In genomic region chr17:36921131-36921851, GRCh38 we compare ENCODE assay signal across 9 cellular contexts. TPM values are rescaled to one million over a fixed set of nuclear protein-coding genes. Genes with fewer than 3 reads are reported as not detected.
DNase-seq lines count a peak whose midpoint lies in the region; ATAC-seq and TF ChIP-seq lines count a peak whose summit lies in the region.
"Had no signal": no experiment of that assay in that cellular context is flagged by ENCODE, and none has a peak within 500 bp of the region (broad histone marks: within the 10 kb centered on the region; RNA-seq: fewer than 3 reads in every experiment).

No MANE protein-coding gene starts in this region.

- peak; percentile 72 for ATAC-seq in activated CD8-positive, alpha-beta memory T cell treated with anti-CD3 and anti-CD28 coated beads, Interleukin-2, amount 10 ng/mL, durations not matched to agents 7 days and 5 days
- no peak for ATAC-seq in HG02884 (IDR thresholded peaks at IDR 0.05; ENCODE audit: unreplicated experiment)
- ATAC-seq: stimulated activated memory B cell treated with anti-CD40 and anti-IgM and Interleukin-4, amounts not matched to agents 10 μg/mL and 1 μg/mL and 100 μg/mL, for 72 hours had no signal

- peaks cover 9% of the 10 kb centered on the region for H3K27me3 ChIP-seq in hepatocyte

- H4K20me1 ChIP-seq in hepatocyte (ENCODE audit: insufficient read depth, poor library complexity, severe bottlenecking) = no peaks in the 10 kb centered on the region

- no peaks in the 10 kb centered on the region for H3K79me2 ChIP-seq in hepatocyte

- no peak overlapping the region for H3K4me3 ChIP-seq in hepatocyte

- H3K9me2 ChIP-seq in hepatocyte (replicated peaks; ENCODE audit: insufficient read depth) = no peaks in the 10 kb centered on the region

- CTCF ChIA-PET in activated CD8-positive, alpha-beta memory T cell treated with anti-CD3 and anti-CD28 coated beads, Interleukin-2, amount 10 ng/mL, durations not matched to agents 7 days and 5 days (lab: Charles Lee) = no interaction called here

- no peak overlapping the region for H2AFZ ChIP-seq in hepatocyte

- no peaks in the 10 kb centered on the region for H3K36me3 ChIP-seq in hepatocyte (replicated peaks; ENCODE audit: insufficient read depth, low read depth)

- peak; percentile 83 for DNase-seq in LoVo (ENCODE audit: low spot score)
- peak; percentile 65 for DNase-seq in activated CD8-positive, alpha-beta memory T cell treated with anti-CD3 and anti-CD28 coated beads, Interleukin-2, amount 10 ng/mL, durations not matched to agents 7 days and 5 days
- peak; percentile 75 for DNase-seq in hepatocyte (ENCODE audit: low spot score)
- DNase-seq in stimulated activated CD4-positive, alpha-beta T cell treated with anti-CD3 and anti-CD28 coated beads, TNF-alpha, amount 100 ng/mL, for 4 hours (ENCODE audit: low read depth in 3 of 3) = peak in 2 of 3 experiments; percentile 27 to 38
- DNase-seq in CD14-positive monocyte (ENCODE audit: low spot score) = no peak
- no peak for DNase-seq in NCI-H1105 treated with DMSO at 0.1 percent for 48 hours (lab: John Stamatoyannopoulos, UW)

- H3K4me1 Mint-ChIP-seq in activated CD8-positive, alpha-beta memory T cell treated with anti-CD3 and anti-CD28 coated beads, Interleukin-2, amount 10 ng/mL, durations not matched to agents 7 days and 5 days = peaks cover 9% of the 10 kb centered on the region
- peaks cover 5% of the 10 kb centered on the region for H3K4me1 Mint-ChIP-seq in CD14-positive monocyte
- H3K4me1 Mint-ChIP-seq: stimulated activated memory B cell treated with anti-CD40 and anti-IgM and Interleukin-4, amounts not matched to agents 10 μg/mL and 1 μg/mL and 100 μg/mL, for 72 hours had no signal

- no peak overlapping the region for H3K27ac Mint-ChIP-seq in activated CD8-positive, alpha-beta memory T cell treated with anti-CD3 and anti-CD28 coated beads, Interleukin-2, amount 10 ng/mL, durations not matched to agents 7 days and 5 days
- H3K27ac Mint-ChIP-seq in CD14-positive monocyte = no peak overlapping the region
- H3K27ac Mint-ChIP-seq: stimulated activated memory B cell treated with anti-CD40 and anti-IgM and Interleukin-4, amounts not matched to agents 10 μg/mL and 1 μg/mL and 100 μg/mL, for 72 hours had no signal

- peaks cover 16% of the 10 kb centered on the region for H3K4me1 ChIP-seq in hepatocyte (ENCODE audit: insufficient read depth)

- peak overlapping the region; percentile 46 for H3K27ac ChIP-seq in hepatocyte
- H3K27ac ChIP-seq: VCaP had no signal

- H3K4me3 Mint-ChIP-seq in activated CD8-positive, alpha-beta memory T cell treated with anti-CD3 and anti-CD28 coated beads, Interleukin-2, amount 10 ng/mL, durations not matched to agents 7 days and 5 days = no peak overlapping the region
- peak overlapping the region in 1 of 2 donors; percentile 72 for H3K4me3 Mint-ChIP-seq in CD14-positive monocyte
- H3K4me3 Mint-ChIP-seq: stimulated activated memory B cell treated with anti-CD40 and anti-IgM and Interleukin-4, amounts not matched to agents 10 μg/mL and 1 μg/mL and 100 μg/mL, for 72 hours had no signal

- 57% methylated on average over 7 of the region's 7 CpGs for WGBS in hepatocyte (ENCODE audit: low lambda C conversion rate, missing lambda C conversion rate)

- peaks cover 40% of the 10 kb centered on the region for H3K27me3 Mint-ChIP-seq in activated CD8-positive, alpha-beta memory T cell treated with anti-CD3 and anti-CD28 coated beads, Interleukin-2, amount 10 ng/mL, durations not matched to agents 7 days and 5 days
- peaks cover 47 to 76% (median 49%) of the 10 kb centered on the region in 3 donors for H3K27me3 Mint-ChIP-seq in CD14-positive monocyte (ENCODE audit: low read depth in 3 of 3)

- intact Hi-C loops in CD14-positive monocyte (cut with micrococcal nuclease) = no loop called here

- TF ChIP-seq CTCF in hepatocyte (IDR thresholded peaks at IDR 0.05; ENCODE audit: poor library complexity) (no peak), CD14-positive monocyte (IDR thresholded peaks at IDR 0.05) (no peak)

- no peak overlapping the region for H3K4me2 ChIP-seq in hepatocyte

- H3K36me3 Mint-ChIP-seq in activated CD8-positive, alpha-beta memory T cell treated with anti-CD3 and anti-CD28 coated beads, Interleukin-2, amount 10 ng/mL, durations not matched to agents 7 days and 5 days = no peaks in the 10 kb centered on the region
- no peaks in the 10 kb centered on the region for H3K36me3 Mint-ChIP-seq in CD14-positive monocyte
- H3K36me3 Mint-ChIP-seq: stimulated activated memory B cell treated with anti-CD40 and anti-IgM and Interleukin-4, amounts not matched to agents 10 μg/mL and 1 μg/mL and 100 μg/mL, for 72 hours had no signal

- no peaks in the 10 kb centered on the region for H3K9me3 Mint-ChIP-seq in activated CD8-positive, alpha-beta memory T cell treated with anti-CD3 and anti-CD28 coated beads, Interleukin-2, amount 10 ng/mL, durations not matched to agents 7 days and 5 days (ENCODE audit: low read depth)
- peaks cover 0 to 6% (median 0%) of the 10 kb centered on the region in 7 donors for H3K9me3 Mint-ChIP-seq in CD14-positive monocyte
- H3K9me3 Mint-ChIP-seq: stimulated activated memory B cell treated with anti-CD40 and anti-IgM and Interleukin-4, amounts not matched to agents 10 μg/mL and 1 μg/mL and 100 μg/mL, for 72 hours had no signal

- H3K9me3 ChIP-seq in hepatocyte (ENCODE audit: low read depth) = no peaks in the 10 kb centered on the region

RNA-seq across cellular contexts. Expression of gene LHX1, which starts 16.0 kb away (rescaled TPM):
- under 1 TPM in 1 of 2 experiments, not detected in 1; 0.66 TPM for total RNA-seq in activated CD8-positive, alpha-beta memory T cell treated with anti-CD3 and anti-CD28 coated beads, Interleukin-2, amount 10 ng/mL, durations not matched to agents 7 days and 5 days
- not detected in 2 replicates for total RNA-seq in hepatocyte
- polyA plus RNA-seq in hepatocyte (0.35 TPM in 1 of 2 replicates, not detected in the other), CD14-positive monocyte (not detected)

RNA-seq across cellular contexts. Expression of gene AATF, which starts 27.5 kb away (rescaled TPM):
- total RNA-seq in activated CD8-positive, alpha-beta memory T cell treated with anti-CD3 and anti-CD28 coated beads, Interleukin-2, amount 10 ng/mL, durations not matched to agents 7 days and 5 days = 10 to 100 TPM; 78.7 to 84.5 TPM
- 31.2 and 35.2 TPM in 2 replicates for total RNA-seq in hepatocyte
- polyA plus RNA-seq in hepatocyte (35.7 and 43.3 TPM in 2 replicates), CD14-positive monocyte (10 to 100 TPM; 41.1 to 57.9 TPM)

Comparison
In these comparisons a context has a peak if more than half of its experiments do, and no peak if none do; other contexts are left out.
1. DNase-seq: peak in LoVo (single experiment), activated CD8-positive, alpha-beta memory T cell treated with anti-CD3 and anti-CD28 coated beads, Interleukin-2, amount 10 ng/mL, durations not matched to agents 7 days and 5 days (single experiment), hepatocyte (single experiment) and stimulated activated CD4-positive, alpha-beta T cell treated with anti-CD3 and anti-CD28 coated beads, TNF-alpha, amount 100 ng/mL, for 4 hours (2 of 3); none in CD14-positive monocyte (single experiment) and NCI-H1105 treated with DMSO at 0.1 percent for 48 hours (single experiment).